In genomic region chr10:91163269-91163708, GRCh38 we compare ENCODE assay signal across 8 cellular contexts. TPM values are rescaled to one million over a fixed set of nuclear protein-coding genes. Genes with fewer than 3 reads are reported as not detected.
DNase-seq lines count a peak whose midpoint lies in the region; ATAC-seq and TF ChIP-seq lines count a peak whose summit lies in the region.

No MANE protein-coding gene starts in this region.

- peaks cover 11% of the 10 kb centered on the region for H3K36me3 Mint-ChIP-seq in T-cell

- POLR2A ChIA-PET in T-cell (lab: Charles Lee), result interaction anchor here (0.5 to 2.6 kb wide), 22 partner anchors 9 to 1861 kb away, joined by 3 to 11 read pairs (median 4); partner anchors contain the start of genes BTAF1 (in 1 of the 2), EXOC6 (in 1 of the 2), IFIT1 (in 1 of the 2) and IFIT2 (in 1 of the 2)

- H3K4me3 ChIP-seq in HL-60 (replicated peaks; ENCODE audit: insufficient read depth, low read length), result peak overlapping the region; percentile 74

- CTCF ChIA-PET in T-cell (lab: Charles Lee), result interaction anchor here (0.6 to 2.8 kb wide), 12 partner anchors 23 to 1129 kb away, joined by 3 to 9 read pairs (median 4); partner anchors contain the start of gene PCGF5 (in 1 of the 2)

- peaks cover 36% of the 10 kb centered on the region for H3K27me3 ChIP-seq in HL-60 (ENCODE audit: insufficient read depth, poor library complexity, severe bottlenecking)

- TF ChIP-seq CTCF in HL-60 (IDR thresholded peaks at IDR 0.05; ENCODE audit: insufficient read depth, low read length), result no peak

- H3K27ac ChIP-seq in HL-60 (replicated peaks), result no peak overlapping the region

- peaks cover 0 to 12% (median 3%) of the 10 kb centered on the region in 3 donors for H3K9me3 Mint-ChIP-seq in T-cell

- peaks cover 54 to 59% (median 57%) of the 10 kb centered on the region in 3 donors for H3K4me1 Mint-ChIP-seq in T-cell

- ATAC-seq in GM19463 (IDR thresholded peaks at IDR 0.05; ENCODE audit: unreplicated experiment) (peak; percentile 43), T-cell (replicated peaks in 1 of 4) (peak; percentile 62 to 76 (median 66))

- H3K27ac Mint-ChIP-seq in T-cell, result peak overlapping the region; percentile 93 to 94

- H3K4me3 Mint-ChIP-seq in T-cell, result peak overlapping the region; percentile 87 to 91 (median 90)

- H3K27me3 Mint-ChIP-seq in T-cell, result no peaks in the 10 kb centered on the region

- peak; percentile 58 for DNase-seq in D341Med (ENCODE audit: low spot score)
- DNase-seq in HL-60 (ENCODE audit: low read depth in 1 of 2, low spot score in 1 of 2), result peak; percentile 25 to 30
- peak; percentile 59 to 94 (median 90) for DNase-seq in T-cell
- DNase-seq in anterior cingulate cortex (lab: John Stamatoyannopoulos, UW), result peak in 51 of 58 donors; percentile 15 to 80 (median 59)
- DNase-seq in hepatic stellate cell (ENCODE audit: low spot score), result peak; percentile 58
- peak; percentile 86 for DNase-seq in retina
- no peak for DNase-seq in amniotic stem cell (lab: John Stamatoyannopoulos, UW)

RNA-seq across cellular contexts. Expression of gene PCGF5, which starts 57.2 kb away (rescaled TPM):
- total RNA-seq in T-cell, result 10 to 100 TPM; 48.9 to 73.1 (median 59.4) TPM
